26 cellular contexts compared by ENCODE assay signal in the genomic region with DNA sequence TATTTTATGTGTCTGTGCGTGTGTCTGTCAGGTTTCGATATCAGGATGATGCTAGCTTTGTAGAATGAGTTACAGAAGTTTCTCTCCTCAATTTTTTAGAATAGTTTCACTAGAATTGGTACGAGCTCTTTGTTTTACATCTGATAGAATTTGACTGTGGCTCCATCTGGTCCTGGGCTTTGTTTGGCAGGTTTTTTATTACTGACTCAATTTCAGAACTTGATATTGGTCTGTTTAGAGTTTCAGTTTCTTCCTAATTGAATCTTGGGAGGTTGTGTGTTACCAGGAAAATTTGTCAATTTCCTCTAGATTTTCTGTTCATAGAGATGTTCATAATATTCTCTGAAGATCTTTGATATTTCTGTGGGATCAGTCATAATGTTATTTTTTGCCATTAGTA.
"Had no signal": no experiment of that assay in that cellular context is flagged by ENCODE, and none has a peak within 500 bp of the region (broad histone marks: within the 10 kb centered on the region; RNA-seq: fewer than 3 reads in every experiment).

No MANE protein-coding gene starts in this region.

- H3K36me3 ChIP-seq: esophagus squamous epithelium, gastroesophageal sphincter, heart right ventricle, WERI-Rb-1 had no signal

- H3K4me3 ChIP-seq: body of pancreas, esophagus squamous epithelium, gastroesophageal sphincter, heart right ventricle had no signal

- H3K9me3 ChIP-seq: body of pancreas had no signal

- H3K27me3 ChIP-seq: body of pancreas, esophagus squamous epithelium, gastroesophageal sphincter, heart right ventricle had no signal

- H3K4me1 ChIP-seq: body of pancreas, esophagus squamous epithelium, gastroesophageal sphincter, heart right ventricle had no signal

- DNase-seq: activated B cell treated with CpG ODN at 0.5 μM for 24 hours; activated CD4-positive, alpha-beta memory T cell treated with anti-CD3 and anti-CD28 coated beads, Interleukin-2, amount 10 ng/mL, durations not matched to agents 7 days and 5 days; activated CD4-positive, alpha-beta T cell treated with anti-CD3 and anti-CD28 coated beads for 36 hours; activated CD4-positive, alpha-beta T cell treated with anti-CD3 and anti-CD28 coated beads, Interleukin-2, amount 10 ng/mL, durations not matched to agents 24 days and 14 days; activated effector memory CD4-positive, alpha-beta T cell treated with Interleukin-2 at 50 U/mL for 16 hours; activated gamma-delta T cell treated with Interleukin-2 at 50 U/mL for 16 hours; activated naive CD4-positive, alpha-beta T cell treated with anti-CD3 and anti-CD28 coated beads, Interleukin-2, amount 50 U/mL, for 16 hours; activated naive CD4-positive, alpha-beta T cell treated with Interleukin-2 at 50 U/mL for 16 hours; activated T-cell treated with anti-CD3 and anti-CD28 coated beads, Interleukin-2, amount 50 U/mL, for 4 hours; amniotic stem cell; anterior cingulate cortex; body of pancreas; caudate nucleus; cortex of kidney; dermis blood vessel endothelial cell; effector CD4-positive, alpha-beta T cell; effector memory CD8-positive, alpha-beta T cell; esophagus squamous epithelium; foreskin melanocyte; heart right ventricle; T-helper 1 cell; T-helper 17 cell; T1000; WERI-Rb-1 had no signal

- H3K27ac ChIP-seq: body of pancreas, epithelial cell of prostate, esophagus squamous epithelium, gastroesophageal sphincter, heart right ventricle, WERI-Rb-1 had no signal
